In genomic region chr10:71585579-71586092, GRCh38 we compare ENCODE assay signal across 20 cellular contexts.
"Had no signal": no experiment of that assay in that cellular context is flagged by ENCODE, and none has a peak within 500 bp of the region (broad histone marks: within the 10 kb centered on the region; RNA-seq: fewer than 3 reads in every experiment).

No MANE protein-coding gene starts in this region.

- H3K4me3 ChIP-seq: lung, thyroid gland had no signal

- H3K27me3 ChIP-seq: thyroid gland had no signal

- H3K9me3 ChIP-seq: thyroid gland had no signal

- H3K36me3 Mint-ChIP-seq: mesothelial cell of epicardium had no signal

- H3K27ac Mint-ChIP-seq: activated T-cell treated with anti-CD3 and anti-CD28 coated beads, Interleukin-2, amount 50 U/mL, for 72 hours; mesothelial cell of epicardium; nephron had no signal

- H3K9me3 Mint-ChIP-seq: activated T-cell treated with anti-CD3 and anti-CD28 coated beads, Interleukin-2, amount 50 U/mL, for 72 hours; mesothelial cell of epicardium; nephron had no signal

- H3K27ac ChIP-seq: epithelial cell of prostate, thyroid gland, VCaP had no signal

- DNase-seq: activated CD4-positive, alpha-beta T cell treated with anti-CD3 and anti-CD28 coated beads, Interleukin-2, amount 50 U/mL, for 4 hours; activated effector memory CD4-positive, alpha-beta T cell treated with anti-CD3 and anti-CD28 coated beads, Interleukin-2, amount 50 U/mL, for 16 hours; activated naive CD4-positive, alpha-beta T cell treated with anti-CD3 and anti-CD28 coated beads, Interleukin-2, amount 50 U/mL, for 16 hours; activated T-cell treated with anti-CD3 and anti-CD28 coated beads, Interleukin-2, amount 50 U/mL, for 72 hours; aorta; foreskin fibroblast; hippocampal formation; islet precursor cell; nucleus accumbens; retina; stimulated activated CD4-positive, alpha-beta T cell treated with anti-CD3 and anti-CD28 coated beads, Interleukin-12 subunit alpha, Interleukin-12 subunit beta, amount 100 ng/mL, for 4 hours; stimulated activated CD4-positive, alpha-beta T cell treated with anti-CD3 and anti-CD28 coated beads, Interleukin-2, amount 100 ng/mL, for 24 hours; stimulated activated naive CD4-positive, alpha-beta T cell treated with Interleukin-2 at 50 U/mL for 16 hours; T-helper 1 cell; thyroid gland had no signal

- H3K4me3 Mint-ChIP-seq: activated T-cell treated with anti-CD3 and anti-CD28 coated beads, Interleukin-2, amount 50 U/mL, for 72 hours; mesothelial cell of epicardium; nephron had no signal

- H3K36me3 ChIP-seq: thyroid gland had no signal

- H3K4me1 Mint-ChIP-seq: mesothelial cell of epicardium had no signal

- ATAC-seq: activated T-cell treated with anti-CD3 and anti-CD28 coated beads, Interleukin-2, amount 50 U/mL, for 72 hours had no signal
